In genomic region chr12:9468998-9469397, GRCh38 we compare ENCODE assay signal across 8 cellular contexts.
DNase-seq lines count a peak whose midpoint lies in the region; ATAC-seq and TF ChIP-seq lines count a peak whose summit lies in the region.
"Not testable (repeated sequence)": the region's sequence is repeated elsewhere in the genome, so short reads cannot be mapped to it uniquely, and the experiment has no call there.

No MANE protein-coding gene starts in this region.

- H4K20me1 ChIP-seq in DND-41 (ENCODE audit: insufficient read depth, low read length); Karpas-422 (ENCODE audit: insufficient read depth, low read depth, low read length): not testable (repeated sequence)

- H3K27me3 ChIP-seq in DND-41 (ENCODE audit: insufficient read depth, low read length, poor library complexity); Karpas-422 (ENCODE audit: low read length); ovary: not testable (repeated sequence)

- H3K27me3 Mint-ChIP-seq in endothelial cell (ENCODE audit: unreplicated experiment); type B pancreatic cell: not testable (repeated sequence)

- peak; percentile 58 for ATAC-seq in DND-41 (ENCODE audit: insufficient read depth, low read depth)

- not testable (repeated sequence) for H3K36me3 ChIP-seq in DND-41 (ENCODE audit: insufficient read depth, low read length); Karpas-422 (ENCODE audit: insufficient read depth, low read length); ovary

- H3K27ac ChIP-seq in DND-41 (ENCODE audit: low read length); Karpas-422 (ENCODE audit: low read length); ovary: not testable (repeated sequence)

- DNase-seq in DND-41 (peak; percentile 62), Karpas-422 (peak; percentile 79), RPMI7951 (ENCODE audit: low read depth) (peak; percentile 31), activated T-cell treated with anti-CD3 and anti-CD28 coated beads for 1 hour (ENCODE audit: low read depth) (peak; percentile 26), endothelial cell (ENCODE audit: low spot score) (peak; percentile 71), iPS-NIHi7 (ENCODE audit: extremely low spot score) (peak; percentile 74), ovary (peak; percentile 60 to 76 (median 63))
- DNase-seq in type B pancreatic cell (ENCODE audit: extremely low spot score, unreplicated experiment), result not testable (repeated sequence)

- not testable (repeated sequence) for H3K9me3 ChIP-seq in DND-41 (ENCODE audit: insufficient read depth, low read length, severe bottlenecking); Karpas-422 (ENCODE audit: low read length); ovary

- H3K4me1 ChIP-seq in DND-41 (ENCODE audit: insufficient read depth, low read length) (peaks cover 13% of the 10 kb centered on the region), Karpas-422 (ENCODE audit: low read length) (peaks cover 19% of the 10 kb centered on the region)
- H3K4me1 ChIP-seq in ovary (ENCODE audit: insufficient read depth), result not testable (repeated sequence)

- not testable (repeated sequence) for H2AFZ ChIP-seq in DND-41 (ENCODE audit: low read depth, low read length); Karpas-422 (ENCODE audit: low read length)

- H3K4me3 Mint-ChIP-seq in endothelial cell (ENCODE audit: unreplicated experiment); type B pancreatic cell: not testable (repeated sequence)

- TF ChIP-seq CTCF in DND-41 (IDR thresholded peaks at IDR 0.05; ENCODE audit: borderline replicate concordance, extremely low read depth, low read length, poor library complexity, severe bottlenecking) (peak; percentile 68), endothelial cell (IDR thresholded peaks at IDR 0.05; ENCODE audit: unreplicated experiment) (peak; percentile 32), ovary (IDR thresholded peaks at IDR 0.05) (peak; percentile 28 to 65 (median 45)), type B pancreatic cell (conservative IDR thresholded peaks at IDR 0.05) (peak; percentile 73)

- H3K4me3 ChIP-seq in DND-41 (ENCODE audit: low read depth in 1 of 2, low read length in 2 of 2); Karpas-422 (ENCODE audit: low read length); ovary: not testable (repeated sequence)

- intact Hi-C loops in ovary (cut with DNase I), result loop anchor here in 1 of 4 donors (10.0 kb wide), 1 partner anchor 134 kb away; no protein-coding TSS in a partner anchor

- H3K36me3 Mint-ChIP-seq in endothelial cell (ENCODE audit: low read depth, unreplicated experiment), result not testable (repeated sequence)
- peaks cover 11% of the 10 kb centered on the region for H3K36me3 Mint-ChIP-seq in type B pancreatic cell

- not testable (repeated sequence) for H3K9me2 ChIP-seq in Karpas-422 (replicated peaks; ENCODE audit: insufficient read depth, low read length)

- H3K9me3 Mint-ChIP-seq in endothelial cell (ENCODE audit: unreplicated experiment); type B pancreatic cell: not testable (repeated sequence)

- H3K4me2 ChIP-seq in DND-41 (ENCODE audit: insufficient read depth, low read length); Karpas-422 (ENCODE audit: low read depth, low read length, poor library complexity, severe bottlenecking): not testable (repeated sequence)

- WGBS in ovary, 3 donors, result 40 to 45% (median 43%) methylated on average over 6 of the region's 6 CpGs

- not testable (repeated sequence) for H3K79me2 ChIP-seq in DND-41 (ENCODE audit: insufficient read depth, low read length); Karpas-422 (ENCODE audit: low read length)

- not testable (repeated sequence) for H3K9ac ChIP-seq in DND-41 (ENCODE audit: low read depth, low read length); Karpas-422 (ENCODE audit: low read length)

- not testable (repeated sequence) for H3K27ac Mint-ChIP-seq in endothelial cell (ENCODE audit: unreplicated experiment); type B pancreatic cell

- not testable (repeated sequence) for TF ChIP-seq EP300 in ovary (IDR thresholded peaks at IDR 0.05)

- TF ChIP-seq POLR2A in ovary (IDR thresholded peaks at IDR 0.05), result not testable (repeated sequence)

- H3K4me1 Mint-ChIP-seq in endothelial cell (ENCODE audit: unreplicated experiment), result peaks cover 10% of the 10 kb centered on the region
- not testable (repeated sequence) for H3K4me1 Mint-ChIP-seq in type B pancreatic cell (ENCODE audit: unreplicated experiment)
